1 cellular context compared by ENCODE assay signal in the genomic region with DNA sequence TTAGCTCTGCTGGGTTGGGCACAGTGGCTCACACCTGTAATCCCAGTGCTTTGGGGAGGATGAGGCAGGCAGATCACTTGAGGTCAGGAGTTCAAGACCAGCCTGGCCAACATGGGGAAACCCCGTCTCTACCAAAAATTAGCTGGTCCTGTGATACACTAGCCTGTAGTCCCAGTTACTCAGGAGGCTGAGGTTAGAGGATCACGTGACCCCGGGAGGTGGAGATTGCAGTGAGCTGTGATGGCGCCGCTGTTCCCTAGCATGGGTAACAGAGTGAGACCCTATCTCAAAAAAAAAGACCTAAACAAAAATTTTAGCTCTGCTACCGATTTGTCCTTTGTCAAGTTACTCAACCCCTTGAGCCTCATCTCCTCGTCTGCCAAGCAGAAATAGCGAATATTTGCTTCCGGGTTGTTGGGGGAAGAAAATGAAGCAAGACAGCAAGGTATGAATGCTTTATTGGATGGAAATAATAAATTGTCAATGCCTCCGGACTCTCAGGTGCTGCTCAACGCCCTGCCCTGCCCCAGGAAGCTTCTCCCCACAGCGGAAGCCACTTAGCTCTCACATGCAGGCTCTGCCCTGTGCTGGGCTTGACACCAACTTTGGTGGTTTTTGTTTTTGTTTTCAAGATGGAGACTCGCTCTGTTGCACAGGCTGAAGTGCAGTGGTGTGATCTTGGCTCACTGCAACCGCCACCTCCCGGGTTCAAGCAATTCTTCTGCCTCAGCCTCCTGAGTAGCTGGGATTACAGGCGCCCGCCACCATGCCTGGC.
TF ChIP-seq lines count a peak whose summit lies in the region.

No MANE protein-coding gene starts in this region.

TF ChIP-seq in GM12878, 131 proteins besides CTCF, POLR2A, EP300 and RAD21 (continued from another document):
- no peak for TF ChIP-seq ZNF274 (IDR thresholded peaks at IDR 0.05; ENCODE audit: insufficient read depth, insufficient read length)
- TF ChIP-seq RBBP5 (conservative IDR thresholded peaks at IDR 0.05), result no peak
- TF ChIP-seq PAX5 (IDR thresholded peaks at IDR 0.05; ENCODE audit: borderline replicate concordance, low read depth, low read length), result 0 out of 2 replicates have a peak, but pooled peaks have one; percentile 31
- TF ChIP-seq KAT2A (conservative IDR thresholded peaks at IDR 0.05; ENCODE audit: control insufficient read depth, low read depth, low read length), result no peak
- TF ChIP-seq, protein P1, sequence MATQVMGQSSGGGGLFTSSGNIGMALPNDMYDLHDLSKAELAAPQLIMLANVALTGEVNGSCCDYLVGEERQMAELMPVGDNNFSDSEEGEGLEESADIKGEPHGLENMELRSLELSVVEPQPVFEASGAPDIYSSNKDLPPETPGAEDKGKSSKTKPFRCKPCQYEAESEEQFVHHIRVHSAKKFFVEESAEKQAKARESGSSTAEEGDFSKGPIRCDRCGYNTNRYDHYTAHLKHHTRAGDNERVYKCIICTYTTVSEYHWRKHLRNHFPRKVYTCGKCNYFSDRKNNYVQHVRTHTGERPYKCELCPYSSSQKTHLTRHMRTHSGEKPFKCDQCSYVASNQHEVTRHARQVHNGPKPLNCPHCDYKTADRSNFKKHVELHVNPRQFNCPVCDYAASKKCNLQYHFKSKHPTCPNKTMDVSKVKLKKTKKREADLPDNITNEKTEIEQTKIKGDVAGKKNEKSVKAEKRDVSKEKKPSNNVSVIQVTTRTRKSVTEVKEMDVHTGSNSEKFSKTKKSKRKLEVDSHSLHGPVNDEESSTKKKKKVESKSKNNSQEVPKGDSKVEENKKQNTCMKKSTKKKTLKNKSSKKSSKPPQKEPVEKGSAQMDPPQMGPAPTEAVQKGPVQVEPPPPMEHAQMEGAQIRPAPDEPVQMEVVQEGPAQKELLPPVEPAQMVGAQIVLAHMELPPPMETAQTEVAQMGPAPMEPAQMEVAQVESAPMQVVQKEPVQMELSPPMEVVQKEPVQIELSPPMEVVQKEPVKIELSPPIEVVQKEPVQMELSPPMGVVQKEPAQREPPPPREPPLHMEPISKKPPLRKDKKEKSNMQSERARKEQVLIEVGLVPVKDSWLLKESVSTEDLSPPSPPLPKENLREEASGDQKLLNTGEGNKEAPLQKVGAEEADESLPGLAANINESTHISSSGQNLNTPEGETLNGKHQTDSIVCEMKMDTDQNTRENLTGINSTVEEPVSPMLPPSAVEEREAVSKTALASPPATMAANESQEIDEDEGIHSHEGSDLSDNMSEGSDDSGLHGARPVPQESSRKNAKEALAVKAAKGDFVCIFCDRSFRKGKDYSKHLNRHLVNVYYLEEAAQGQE (IDR thresholded peaks at IDR 0.05; ENCODE audit: low read depth, low read length), result no peak
- no peak for TF ChIP-seq SUPT20H (IDR thresholded peaks at IDR 0.05; ENCODE audit: borderline replicate concordance, control insufficient read depth, low read depth, low read length)
- no peak for TF ChIP-seq IRF5 (IDR thresholded peaks at IDR 0.05; ENCODE audit: borderline replicate concordance)
- no peak for TF ChIP-seq MAX (IDR thresholded peaks at IDR 0.05; ENCODE audit: low read depth, low read length)
- peak; percentile 89 for TF ChIP-seq YY1 (IDR thresholded peaks at IDR 0.05; ENCODE audit: low read depth, low read length)
- no peak for TF ChIP-seq DPF2 (IDR thresholded peaks at IDR 0.05)
- no peak for TF ChIP-seq TCF12 (IDR thresholded peaks at IDR 0.05; ENCODE audit: low read depth, low read length)
- TF ChIP-seq SMC3 (IDR thresholded peaks at IDR 0.05; ENCODE audit: borderline replicate concordance, low read length), result no peak
- TF ChIP-seq CREM (IDR thresholded peaks at IDR 0.05; ENCODE audit: low read depth), result no peak
- TF ChIP-seq RFX5 (IDR thresholded peaks at IDR 0.05; ENCODE audit: low read depth, low read length), result no peak
- TF ChIP-seq, protein P2, sequence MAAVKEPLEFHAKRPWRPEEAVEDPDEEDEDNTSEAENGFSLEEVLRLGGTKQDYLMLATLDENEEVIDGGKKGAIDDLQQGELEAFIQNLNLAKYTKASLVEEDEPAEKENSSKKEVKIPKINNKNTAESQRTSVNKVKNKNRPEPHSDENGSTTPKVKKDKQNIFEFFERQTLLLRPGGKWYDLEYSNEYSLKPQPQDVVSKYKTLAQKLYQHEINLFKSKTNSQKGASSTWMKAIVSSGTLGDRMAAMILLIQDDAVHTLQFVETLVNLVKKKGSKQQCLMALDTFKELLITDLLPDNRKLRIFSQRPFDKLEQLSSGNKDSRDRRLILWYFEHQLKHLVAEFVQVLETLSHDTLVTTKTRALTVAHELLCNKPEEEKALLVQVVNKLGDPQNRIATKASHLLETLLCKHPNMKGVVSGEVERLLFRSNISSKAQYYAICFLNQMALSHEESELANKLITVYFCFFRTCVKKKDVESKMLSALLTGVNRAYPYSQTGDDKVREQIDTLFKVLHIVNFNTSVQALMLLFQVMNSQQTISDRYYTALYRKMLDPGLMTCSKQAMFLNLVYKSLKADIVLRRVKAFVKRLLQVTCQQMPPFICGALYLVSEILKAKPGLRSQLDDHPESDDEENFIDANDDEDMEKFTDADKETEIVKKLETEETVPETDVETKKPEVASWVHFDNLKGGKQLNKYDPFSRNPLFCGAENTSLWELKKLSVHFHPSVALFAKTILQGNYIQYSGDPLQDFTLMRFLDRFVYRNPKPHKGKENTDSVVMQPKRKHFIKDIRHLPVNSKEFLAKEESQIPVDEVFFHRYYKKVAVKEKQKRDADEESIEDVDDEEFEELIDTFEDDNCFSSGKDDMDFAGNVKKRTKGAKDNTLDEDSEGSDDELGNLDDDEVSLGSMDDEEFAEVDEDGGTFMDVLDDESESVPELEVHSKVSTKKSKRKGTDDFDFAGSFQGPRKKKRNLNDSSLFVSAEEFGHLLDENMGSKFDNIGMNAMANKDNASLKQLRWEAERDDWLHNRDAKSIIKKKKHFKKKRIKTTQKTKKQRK (IDR thresholded peaks at IDR 0.05; ENCODE audit: low read depth, low read length), result no peak
- TF ChIP-seq, protein P3, sequence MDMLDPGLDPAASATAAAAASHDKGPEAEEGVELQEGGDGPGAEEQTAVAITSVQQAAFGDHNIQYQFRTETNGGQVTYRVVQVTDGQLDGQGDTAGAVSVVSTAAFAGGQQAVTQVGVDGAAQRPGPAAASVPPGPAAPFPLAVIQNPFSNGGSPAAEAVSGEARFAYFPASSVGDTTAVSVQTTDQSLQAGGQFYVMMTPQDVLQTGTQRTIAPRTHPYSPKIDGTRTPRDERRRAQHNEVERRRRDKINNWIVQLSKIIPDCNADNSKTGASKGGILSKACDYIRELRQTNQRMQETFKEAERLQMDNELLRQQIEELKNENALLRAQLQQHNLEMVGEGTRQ (IDR thresholded peaks at IDR 0.05; ENCODE audit: borderline replicate concordance, low read depth, low read length), result peak; percentile 68
- TF ChIP-seq NBN (IDR thresholded peaks at IDR 0.05), result 0 out of 2 replicates have a peak, but pooled peaks have one; percentile 22
- TF ChIP-seq CBFB (IDR thresholded peaks at IDR 0.05; ENCODE audit: low read depth), result no peak
- no peak for TF ChIP-seq ESRRA (IDR thresholded peaks at IDR 0.05; ENCODE audit: low read length)
- peak; percentile 57; the same call in 1 of the 2 replicates for TF ChIP-seq POLR2AphosphoS5 (IDR thresholded peaks at IDR 0.05; ENCODE audit: low read length)
- TF ChIP-seq ETV6 (conservative IDR thresholded peaks at IDR 0.05 in 1 of 2, IDR thresholded peaks at IDR 0.05 in 1 of 2; ENCODE audit: borderline replicate concordance in 1 of 2, low read depth in 1 of 2), result 0 out of 4 replicates have a peak, but pooled peaks of 1 of the 2 experiments have one; percentile 27
- TF ChIP-seq NR2C2 (IDR thresholded peaks at IDR 0.05; ENCODE audit: borderline replicate concordance, control insufficient read depth, insufficient read length, low read depth), result no peak
- TF ChIP-seq CHD2 (IDR thresholded peaks at IDR 0.05; ENCODE audit: borderline replicate concordance, low read depth, low read length), result no peak
- TF ChIP-seq E2F8 (IDR thresholded peaks at IDR 0.05; ENCODE audit: low read depth, partially characterized antibody), result no peak
- TF ChIP-seq, protein P4, sequence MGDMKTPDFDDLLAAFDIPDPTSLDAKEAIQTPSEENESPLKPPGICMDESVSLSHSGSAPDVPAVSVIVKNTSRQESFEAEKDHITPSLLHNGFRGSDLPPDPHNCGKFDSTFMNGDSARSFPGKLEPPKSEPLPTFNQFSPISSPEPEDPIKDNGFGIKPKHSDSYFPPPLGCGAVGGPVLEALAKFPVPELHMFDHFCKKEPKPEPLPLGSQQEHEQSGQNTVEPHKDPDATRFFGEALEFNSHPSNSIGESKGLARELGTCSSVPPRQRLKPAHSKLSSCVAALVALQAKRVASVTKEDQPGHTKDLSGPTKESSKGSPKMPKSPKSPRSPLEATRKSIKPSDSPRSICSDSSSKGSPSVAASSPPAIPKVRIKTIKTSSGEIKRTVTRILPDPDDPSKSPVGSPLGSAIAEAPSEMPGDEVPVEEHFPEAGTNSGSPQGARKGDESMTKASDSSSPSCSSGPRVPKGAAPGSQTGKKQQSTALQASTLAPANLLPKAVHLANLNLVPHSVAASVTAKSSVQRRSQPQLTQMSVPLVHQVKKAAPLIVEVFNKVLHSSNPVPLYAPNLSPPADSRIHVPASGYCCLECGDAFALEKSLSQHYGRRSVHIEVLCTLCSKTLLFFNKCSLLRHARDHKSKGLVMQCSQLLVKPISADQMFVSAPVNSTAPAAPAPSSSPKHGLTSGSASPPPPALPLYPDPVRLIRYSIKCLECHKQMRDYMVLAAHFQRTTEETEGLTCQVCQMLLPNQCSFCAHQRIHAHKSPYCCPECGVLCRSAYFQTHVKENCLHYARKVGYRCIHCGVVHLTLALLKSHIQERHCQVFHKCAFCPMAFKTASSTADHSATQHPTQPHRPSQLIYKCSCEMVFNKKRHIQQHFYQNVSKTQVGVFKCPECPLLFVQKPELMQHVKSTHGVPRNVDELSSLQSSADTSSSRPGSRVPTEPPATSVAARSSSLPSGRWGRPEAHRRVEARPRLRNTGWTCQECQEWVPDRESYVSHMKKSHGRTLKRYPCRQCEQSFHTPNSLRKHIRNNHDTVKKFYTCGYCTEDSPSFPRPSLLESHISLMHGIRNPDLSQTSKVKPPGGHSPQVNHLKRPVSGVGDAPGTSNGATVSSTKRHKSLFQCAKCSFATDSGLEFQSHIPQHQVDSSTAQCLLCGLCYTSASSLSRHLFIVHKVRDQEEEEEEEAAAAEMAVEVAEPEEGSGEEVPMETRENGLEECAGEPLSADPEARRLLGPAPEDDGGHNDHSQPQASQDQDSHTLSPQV (IDR thresholded peaks at IDR 0.05), result no peak
- peak; percentile 66 for TF ChIP-seq RUNX3 (IDR thresholded peaks at IDR 0.05; ENCODE audit: low read length)
- TF ChIP-seq ZZZ3 (IDR thresholded peaks at IDR 0.05; ENCODE audit: control insufficient read depth, insufficient read length, low read depth), result no peak
- TF ChIP-seq SIN3A (IDR thresholded peaks at IDR 0.05; ENCODE audit: low read depth, low read length), result 0 out of 2 replicates have a peak, but pooled peaks have one; percentile 65
- TF ChIP-seq NRF1 (conservative IDR thresholded peaks at IDR 0.05; ENCODE audit: low read depth, low read length), result no peak
- TF ChIP-seq ZNF622 (IDR thresholded peaks at IDR 0.05), result no peak
- TF ChIP-seq NFYA (IDR thresholded peaks at IDR 0.05; ENCODE audit: borderline replicate concordance, low read depth, low read length), result no peak
